In genomic region chr1:14733779-14734140, GRCh38 we compare ENCODE assay signal across 1 cellular context.
TF ChIP-seq lines count a peak whose summit lies in the region.

No MANE protein-coding gene starts in this region.

TF ChIP-seq in H1, 55 proteins besides CTCF, POLR2A, EP300 and RAD21:
- no peak for TF ChIP-seq JUND (IDR thresholded peaks at IDR 0.05; ENCODE audit: low read length)
- no peak for TF ChIP-seq KDM1A (IDR thresholded peaks at IDR 0.05; ENCODE audit: borderline replicate concordance, low read length)
- TF ChIP-seq SIN3A (conservative IDR thresholded peaks at IDR 0.05 in 1 of 2, IDR thresholded peaks at IDR 0.05 in 1 of 2; ENCODE audit: low read depth in 1 of 2, low read length in 2 of 2): no peak
- no peak for TF ChIP-seq KDM5A (IDR thresholded peaks at IDR 0.05; ENCODE audit: low read length)
- TF ChIP-seq PHF8 (conservative IDR thresholded peaks at IDR 0.05; ENCODE audit: low read depth, low read length): no peak
- no peak for TF ChIP-seq SIRT6 (IDR thresholded peaks at IDR 0.05; ENCODE audit: low read length)
- no peak for TF ChIP-seq NANOG (IDR thresholded peaks at IDR 0.05; ENCODE audit: insufficient read depth, low read depth, low read length, poor library complexity, severe bottlenecking)
- TF ChIP-seq EZH2 (IDR thresholded peaks at IDR 0.05; ENCODE audit: low read depth, low read length, severe bottlenecking): no peak
- TF ChIP-seq CBX5 (IDR thresholded peaks at IDR 0.05; ENCODE audit: low read depth, low read length): no peak
- TF ChIP-seq YY1 (IDR thresholded peaks at IDR 0.05; ENCODE audit: low read depth, low read length): no peak
- TF ChIP-seq CREB1 (IDR thresholded peaks at IDR 0.05): no peak
- no peak for TF ChIP-seq SAP30 (IDR thresholded peaks at IDR 0.05; ENCODE audit: insufficient read depth, insufficient replicate concordance, low read length)
TF ChIP-seq in H1: peak in this region for 0.
